ENCODE assay signal across 1 cellular context in the genomic region with DNA sequence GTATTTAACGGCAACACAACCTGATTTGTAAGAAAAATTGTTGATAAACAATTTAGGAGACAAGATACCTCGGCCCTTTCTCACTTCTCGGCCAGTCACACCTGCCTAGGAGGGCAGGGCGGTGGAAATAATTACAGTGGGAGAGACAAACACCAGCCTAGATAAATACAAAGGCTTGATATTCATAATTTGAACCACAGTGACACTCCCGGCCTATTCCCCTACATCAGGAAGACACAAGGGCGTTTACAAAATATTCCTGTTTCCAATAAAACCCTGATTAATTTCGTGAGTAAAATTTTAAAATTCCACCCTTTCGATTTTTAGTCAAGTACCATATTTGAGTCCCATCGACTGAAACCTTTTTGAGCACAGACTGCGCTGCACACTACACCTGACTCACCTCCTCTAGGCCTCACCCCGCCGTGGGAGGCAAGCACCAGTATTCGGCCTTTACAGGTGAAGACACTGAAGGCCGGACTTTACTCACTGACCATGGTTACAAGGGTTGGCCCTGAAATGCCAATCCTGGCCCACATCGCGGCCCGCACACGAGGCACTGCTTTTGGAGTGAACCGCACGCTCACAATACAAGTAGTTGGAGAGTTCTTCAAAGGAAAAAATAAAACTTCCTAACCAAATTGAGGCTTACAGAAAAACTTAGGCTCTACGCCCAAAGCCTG.
TF ChIP-seq lines count a peak whose summit lies in the region.

No MANE protein-coding gene starts in this region.

TF ChIP-seq in HepG2, 621 proteins besides CTCF, POLR2A, EP300 and RAD21 (continued from another document and continues in another):
- TF ChIP-seq, protein P1, sequence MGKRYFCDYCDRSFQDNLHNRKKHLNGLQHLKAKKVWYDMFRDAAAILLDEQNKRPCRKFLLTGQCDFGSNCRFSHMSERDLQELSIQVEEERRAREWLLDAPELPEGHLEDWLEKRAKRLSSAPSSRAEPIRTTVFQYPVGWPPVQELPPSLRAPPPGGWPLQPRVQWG (CRISPR knock-in tag; IDR thresholded peaks at IDR 0.05; ENCODE audit: borderline replicate concordance, low read depth) = no peak
- TF ChIP-seq ZNF749 (CRISPR knock-in tag; IDR thresholded peaks at IDR 0.05; ENCODE audit: borderline replicate concordance) (no peak), ZNF629 (CRISPR knock-in tag; conservative IDR thresholded peaks at IDR 0.05) (no peak), HDAC2 (CRISPR knock-in tag; IDR thresholded peaks at IDR 0.05) (0 out of 2 replicates have a peak, but pooled peaks have one; percentile 21), MXI1 (IDR thresholded peaks at IDR 0.05; ENCODE audit: borderline replicate concordance, low read depth, low read length) (no peak), GPN1 (CRISPR knock-in tag; IDR thresholded peaks at IDR 0.05; ENCODE audit: borderline replicate concordance) (no peak; the same call in 1 of the 2 replicates), ERF (CRISPR knock-in tag; IDR thresholded peaks at IDR 0.05) (0 out of 2 replicates have a peak, but pooled peaks have one; percentile 3), MBD4 (IDR thresholded peaks at IDR 0.05; ENCODE audit: borderline replicate concordance, low read length) (no peak), MED13 (CRISPR knock-in tag; IDR thresholded peaks at IDR 0.05) (no peak), ESRRA (CRISPR knock-in tag; IDR thresholded peaks at IDR 0.05; ENCODE audit: low read depth) (no peak), ZFX (CRISPR knock-in tag; IDR thresholded peaks at IDR 0.05; ENCODE audit: low read depth) (no peak), ZNF235 (CRISPR knock-in tag; IDR thresholded peaks at IDR 0.05; ENCODE audit: borderline replicate concordance) (no peak), KLF16 (CRISPR knock-in tag; IDR thresholded peaks at IDR 0.05) (no peak), ZNF431 (CRISPR knock-in tag; IDR thresholded peaks at IDR 0.05; ENCODE audit: borderline replicate concordance, low read depth) (no peak; the same call in 1 of the 2 replicates), ZNF329 (CRISPR knock-in tag; IDR thresholded peaks at IDR 0.05; ENCODE audit: low read depth) (no peak), ZNF564 (CRISPR knock-in tag; IDR thresholded peaks at IDR 0.05) (no peak), KLF9 (CRISPR knock-in tag; IDR thresholded peaks at IDR 0.05; ENCODE audit: low read depth) (no peak), ZNF746 (CRISPR knock-in tag; IDR thresholded peaks at IDR 0.05) (no peak; the same call in 1 of the 2 replicates), IRX3 (CRISPR knock-in tag; IDR thresholded peaks at IDR 0.05; ENCODE audit: borderline replicate concordance, low read depth) (no peak), NFIC (IDR thresholded peaks at IDR 0.05; ENCODE audit: low read length) (no peak), STAT5B (CRISPR knock-in tag; IDR thresholded peaks at IDR 0.05) (no peak), YY1 (IDR thresholded peaks at IDR 0.05; ENCODE audit: insufficient read depth, insufficient replicate concordance, low read depth, low read length) (no peak), ELF1 (CRISPR knock-in tag; IDR thresholded peaks at IDR 0.05) (no peak), IRF2 (CRISPR knock-in tag; IDR thresholded peaks at IDR 0.05) (no peak; the same call in 1 of the 2 replicates), ZSCAN30 (CRISPR knock-in tag; IDR thresholded peaks at IDR 0.05) (no peak), ZNF430 (CRISPR knock-in tag; IDR thresholded peaks at IDR 0.05) (peak; percentile 5; the same call in 1 of the 2 replicates), HNF4A (CRISPR knock-in tag; IDR thresholded peaks at IDR 0.05) (peak; percentile 45)
- TF ChIP-seq, protein P2, sequence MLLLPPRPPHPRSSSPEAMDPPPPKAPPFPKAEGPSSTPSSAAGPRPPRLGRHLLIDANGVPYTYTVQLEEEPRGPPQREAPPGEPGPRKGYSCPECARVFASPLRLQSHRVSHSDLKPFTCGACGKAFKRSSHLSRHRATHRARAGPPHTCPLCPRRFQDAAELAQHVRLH (CRISPR knock-in tag; IDR thresholded peaks at IDR 0.05; ENCODE audit: borderline replicate concordance, low read depth) = no peak
- TF ChIP-seq, protein P3, sequence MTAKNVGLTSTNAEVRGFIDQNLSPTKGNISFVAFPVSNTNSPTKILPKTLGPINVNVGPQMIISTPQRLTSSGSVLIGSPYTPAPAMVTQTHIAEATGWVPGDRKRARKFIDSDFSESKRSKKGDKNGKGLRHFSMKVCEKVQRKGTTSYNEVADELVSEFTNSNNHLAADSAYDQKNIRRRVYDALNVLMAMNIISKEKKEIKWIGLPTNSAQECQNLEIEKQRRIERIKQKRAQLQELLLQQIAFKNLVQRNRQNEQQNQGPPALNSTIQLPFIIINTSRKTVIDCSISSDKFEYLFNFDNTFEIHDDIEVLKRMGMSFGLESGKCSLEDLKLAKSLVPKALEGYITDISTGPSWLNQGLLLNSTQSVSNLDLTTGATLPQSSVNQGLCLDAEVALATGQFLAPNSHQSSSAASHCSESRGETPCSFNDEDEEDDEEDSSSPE (CRISPR knock-in tag; IDR thresholded peaks at IDR 0.05) = no peak
- TF ChIP-seq, protein P4, sequence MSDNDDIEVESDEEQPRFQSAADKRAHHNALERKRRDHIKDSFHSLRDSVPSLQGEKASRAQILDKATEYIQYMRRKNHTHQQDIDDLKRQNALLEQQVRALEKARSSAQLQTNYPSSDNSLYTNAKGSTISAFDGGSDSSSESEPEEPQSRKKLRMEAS (IDR thresholded peaks at IDR 0.05) = 0 out of 2 replicates have a peak, but pooled peaks have one; percentile 21
- TF ChIP-seq, protein P5, sequence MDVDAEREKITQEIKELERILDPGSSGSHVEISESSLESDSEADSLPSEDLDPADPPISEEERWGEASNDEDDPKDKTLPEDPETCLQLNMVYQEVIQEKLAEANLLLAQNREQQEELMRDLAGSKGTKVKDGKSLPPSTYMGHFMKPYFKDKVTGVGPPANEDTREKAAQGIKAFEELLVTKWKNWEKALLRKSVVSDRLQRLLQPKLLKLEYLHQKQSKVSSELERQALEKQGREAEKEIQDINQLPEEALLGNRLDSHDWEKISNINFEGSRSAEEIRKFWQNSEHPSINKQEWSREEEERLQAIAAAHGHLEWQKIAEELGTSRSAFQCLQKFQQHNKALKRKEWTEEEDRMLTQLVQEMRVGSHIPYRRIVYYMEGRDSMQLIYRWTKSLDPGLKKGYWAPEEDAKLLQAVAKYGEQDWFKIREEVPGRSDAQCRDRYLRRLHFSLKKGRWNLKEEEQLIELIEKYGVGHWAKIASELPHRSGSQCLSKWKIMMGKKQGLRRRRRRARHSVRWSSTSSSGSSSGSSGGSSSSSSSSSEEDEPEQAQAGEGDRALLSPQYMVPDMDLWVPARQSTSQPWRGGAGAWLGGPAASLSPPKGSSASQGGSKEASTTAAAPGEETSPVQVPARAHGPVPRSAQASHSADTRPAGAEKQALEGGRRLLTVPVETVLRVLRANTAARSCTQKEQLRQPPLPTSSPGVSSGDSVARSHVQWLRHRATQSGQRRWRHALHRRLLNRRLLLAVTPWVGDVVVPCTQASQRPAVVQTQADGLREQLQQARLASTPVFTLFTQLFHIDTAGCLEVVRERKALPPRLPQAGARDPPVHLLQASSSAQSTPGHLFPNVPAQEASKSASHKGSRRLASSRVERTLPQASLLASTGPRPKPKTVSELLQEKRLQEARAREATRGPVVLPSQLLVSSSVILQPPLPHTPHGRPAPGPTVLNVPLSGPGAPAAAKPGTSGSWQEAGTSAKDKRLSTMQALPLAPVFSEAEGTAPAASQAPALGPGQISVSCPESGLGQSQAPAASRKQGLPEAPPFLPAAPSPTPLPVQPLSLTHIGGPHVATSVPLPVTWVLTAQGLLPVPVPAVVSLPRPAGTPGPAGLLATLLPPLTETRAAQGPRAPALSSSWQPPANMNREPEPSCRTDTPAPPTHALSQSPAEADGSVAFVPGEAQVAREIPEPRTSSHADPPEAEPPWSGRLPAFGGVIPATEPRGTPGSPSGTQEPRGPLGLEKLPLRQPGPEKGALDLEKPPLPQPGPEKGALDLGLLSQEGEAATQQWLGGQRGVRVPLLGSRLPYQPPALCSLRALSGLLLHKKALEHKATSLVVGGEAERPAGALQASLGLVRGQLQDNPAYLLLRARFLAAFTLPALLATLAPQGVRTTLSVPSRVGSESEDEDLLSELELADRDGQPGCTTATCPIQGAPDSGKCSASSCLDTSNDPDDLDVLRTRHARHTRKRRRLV (CRISPR knock-in tag; IDR thresholded peaks at IDR 0.05) = no peak
- TF ChIP-seq, protein P6, sequence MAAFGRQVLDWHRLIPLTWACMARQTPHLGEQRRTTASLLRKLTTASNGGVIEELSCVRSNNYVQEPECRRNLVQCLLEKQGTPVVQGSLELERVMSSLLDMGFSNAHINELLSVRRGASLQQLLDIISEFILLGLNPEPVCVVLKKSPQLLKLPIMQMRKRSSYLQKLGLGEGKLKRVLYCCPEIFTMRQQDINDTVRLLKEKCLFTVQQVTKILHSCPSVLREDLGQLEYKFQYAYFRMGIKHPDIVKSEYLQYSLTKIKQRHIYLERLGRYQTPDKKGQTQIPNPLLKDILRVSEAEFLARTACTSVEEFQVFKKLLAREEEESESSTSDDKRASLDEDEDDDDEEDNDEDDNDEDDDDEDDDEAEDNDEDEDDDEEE (CRISPR knock-in tag; IDR thresholded peaks at IDR 0.05) = no peak
- TF ChIP-seq, protein P7, sequence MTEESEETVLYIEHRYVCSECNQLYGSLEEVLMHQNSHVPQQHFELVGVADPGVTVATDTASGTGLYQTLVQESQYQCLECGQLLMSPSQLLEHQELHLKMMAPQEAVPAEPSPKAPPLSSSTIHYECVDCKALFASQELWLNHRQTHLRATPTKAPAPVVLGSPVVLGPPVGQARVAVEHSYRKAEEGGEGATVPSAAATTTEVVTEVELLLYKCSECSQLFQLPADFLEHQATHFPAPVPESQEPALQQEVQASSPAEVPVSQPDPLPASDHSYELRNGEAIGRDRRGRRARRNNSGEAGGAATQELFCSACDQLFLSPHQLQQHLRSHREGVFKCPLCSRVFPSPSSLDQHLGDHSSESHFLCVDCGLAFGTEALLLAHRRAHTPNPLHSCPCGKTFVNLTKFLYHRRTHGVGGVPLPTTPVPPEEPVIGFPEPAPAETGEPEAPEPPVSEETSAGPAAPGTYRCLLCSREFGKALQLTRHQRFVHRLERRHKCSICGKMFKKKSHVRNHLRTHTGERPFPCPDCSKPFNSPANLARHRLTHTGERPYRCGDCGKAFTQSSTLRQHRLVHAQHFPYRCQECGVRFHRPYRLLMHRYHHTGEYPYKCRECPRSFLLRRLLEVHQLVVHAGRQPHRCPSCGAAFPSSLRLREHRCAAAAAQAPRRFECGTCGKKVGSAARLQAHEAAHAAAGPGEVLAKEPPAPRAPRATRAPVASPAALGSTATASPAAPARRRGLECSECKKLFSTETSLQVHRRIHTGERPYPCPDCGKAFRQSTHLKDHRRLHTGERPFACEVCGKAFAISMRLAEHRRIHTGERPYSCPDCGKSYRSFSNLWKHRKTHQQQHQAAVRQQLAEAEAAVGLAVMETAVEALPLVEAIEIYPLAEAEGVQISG (CRISPR knock-in tag; IDR thresholded peaks at IDR 0.05) = no peak
- TF ChIP-seq, protein P8, sequence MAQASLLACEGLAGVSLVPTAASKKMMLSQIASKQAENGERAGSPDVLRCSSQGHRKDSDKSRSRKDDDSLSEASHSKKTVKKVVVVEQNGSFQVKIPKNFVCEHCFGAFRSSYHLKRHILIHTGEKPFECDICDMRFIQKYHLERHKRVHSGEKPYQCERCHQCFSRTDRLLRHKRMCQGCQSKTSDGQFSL (CRISPR knock-in tag; IDR thresholded peaks at IDR 0.05) = no peak
- TF ChIP-seq, protein P9, sequence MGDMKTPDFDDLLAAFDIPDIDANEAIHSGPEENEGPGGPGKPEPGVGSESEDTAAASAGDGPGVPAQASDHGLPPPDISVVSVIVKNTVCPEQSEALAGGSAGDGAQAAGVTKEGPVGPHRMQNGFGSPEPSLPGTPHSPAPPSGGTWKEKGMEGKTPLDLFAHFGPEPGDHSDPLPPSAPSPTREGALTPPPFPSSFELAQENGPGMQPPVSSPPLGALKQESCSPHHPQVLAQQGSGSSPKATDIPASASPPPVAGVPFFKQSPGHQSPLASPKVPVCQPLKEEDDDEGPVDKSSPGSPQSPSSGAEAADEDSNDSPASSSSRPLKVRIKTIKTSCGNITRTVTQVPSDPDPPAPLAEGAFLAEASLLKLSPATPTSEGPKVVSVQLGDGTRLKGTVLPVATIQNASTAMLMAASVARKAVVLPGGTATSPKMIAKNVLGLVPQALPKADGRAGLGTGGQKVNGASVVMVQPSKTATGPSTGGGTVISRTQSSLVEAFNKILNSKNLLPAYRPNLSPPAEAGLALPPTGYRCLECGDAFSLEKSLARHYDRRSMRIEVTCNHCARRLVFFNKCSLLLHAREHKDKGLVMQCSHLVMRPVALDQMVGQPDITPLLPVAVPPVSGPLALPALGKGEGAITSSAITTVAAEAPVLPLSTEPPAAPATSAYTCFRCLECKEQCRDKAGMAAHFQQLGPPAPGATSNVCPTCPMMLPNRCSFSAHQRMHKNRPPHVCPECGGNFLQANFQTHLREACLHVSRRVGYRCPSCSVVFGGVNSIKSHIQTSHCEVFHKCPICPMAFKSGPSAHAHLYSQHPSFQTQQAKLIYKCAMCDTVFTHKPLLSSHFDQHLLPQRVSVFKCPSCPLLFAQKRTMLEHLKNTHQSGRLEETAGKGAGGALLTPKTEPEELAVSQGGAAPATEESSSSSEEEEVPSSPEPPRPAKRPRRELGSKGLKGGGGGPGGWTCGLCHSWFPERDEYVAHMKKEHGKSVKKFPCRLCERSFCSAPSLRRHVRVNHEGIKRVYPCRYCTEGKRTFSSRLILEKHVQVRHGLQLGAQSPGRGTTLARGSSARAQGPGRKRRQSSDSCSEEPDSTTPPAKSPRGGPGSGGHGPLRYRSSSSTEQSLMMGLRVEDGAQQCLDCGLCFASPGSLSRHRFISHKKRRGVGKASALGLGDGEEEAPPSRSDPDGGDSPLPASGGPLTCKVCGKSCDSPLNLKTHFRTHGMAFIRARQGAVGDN (CRISPR knock-in tag; IDR thresholded peaks at IDR 0.05) = no peak
- TF ChIP-seq, protein P10, sequence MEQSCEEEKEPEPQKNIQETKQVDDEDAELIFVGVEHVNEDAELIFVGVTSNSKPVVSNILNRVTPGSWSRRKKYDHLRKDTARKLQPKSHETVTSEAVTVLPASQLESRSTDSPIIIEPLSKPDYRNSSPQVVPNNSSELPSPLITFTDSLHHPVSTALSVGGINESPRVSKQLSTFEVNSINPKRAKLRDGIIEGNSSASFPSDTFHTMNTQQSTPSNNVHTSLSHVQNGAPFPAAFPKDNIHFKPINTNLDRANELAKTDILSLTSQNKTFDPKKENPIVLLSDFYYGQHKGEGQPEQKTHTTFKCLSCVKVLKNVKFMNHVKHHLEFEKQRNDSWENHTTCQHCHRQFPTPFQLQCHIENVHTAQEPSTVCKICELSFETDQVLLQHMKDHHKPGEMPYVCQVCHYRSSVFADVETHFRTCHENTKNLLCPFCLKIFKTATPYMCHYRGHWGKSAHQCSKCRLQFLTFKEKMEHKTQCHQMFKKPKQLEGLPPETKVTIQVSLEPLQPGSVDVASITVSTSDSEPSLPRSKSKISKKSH (CRISPR knock-in tag; IDR thresholded peaks at IDR 0.05; ENCODE audit: borderline replicate concordance) = no peak
- TF ChIP-seq, protein P11, sequence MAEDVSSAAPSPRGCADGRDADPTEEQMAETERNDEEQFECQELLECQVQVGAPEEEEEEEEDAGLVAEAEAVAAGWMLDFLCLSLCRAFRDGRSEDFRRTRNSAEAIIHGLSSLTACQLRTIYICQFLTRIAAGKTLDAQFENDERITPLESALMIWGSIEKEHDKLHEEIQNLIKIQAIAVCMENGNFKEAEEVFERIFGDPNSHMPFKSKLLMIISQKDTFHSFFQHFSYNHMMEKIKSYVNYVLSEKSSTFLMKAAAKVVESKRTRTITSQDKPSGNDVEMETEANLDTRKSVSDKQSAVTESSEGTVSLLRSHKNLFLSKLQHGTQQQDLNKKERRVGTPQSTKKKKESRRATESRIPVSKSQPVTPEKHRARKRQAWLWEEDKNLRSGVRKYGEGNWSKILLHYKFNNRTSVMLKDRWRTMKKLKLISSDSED (CRISPR knock-in tag; IDR thresholded peaks at IDR 0.05) = no peak
